ENCODE assay signal across 19 cellular contexts in genomic region chr16:87658564-87659225, GRCh38. TPM values are rescaled to one million over a fixed set of nuclear protein-coding genes. Genes with fewer than 3 reads are reported as not detected.
"Had no signal": no experiment of that assay in that cellular context is flagged by ENCODE, and none has a peak within 500 bp of the region (broad histone marks: within the 10 kb centered on the region; RNA-seq: fewer than 3 reads in every experiment).

No MANE protein-coding gene starts in this region.

- H3K4me3 ChIP-seq: breast epithelium, heart left ventricle, lower lobe of right lung, ovary, thoracic aorta had no signal

- H3K4me1 ChIP-seq: breast epithelium, heart left ventricle, lower lobe of right lung had no signal

- H3K9me3 ChIP-seq: lower lobe of right lung, thoracic aorta had no signal

- H3K4me1 Mint-ChIP-seq: neural crest cell had no signal

- ATAC-seq: heart left ventricle, left cardiac atrium, lower lobe of right lung, sciatic nerve had no signal

- H3K9me3 Mint-ChIP-seq: activated CD4-positive, alpha-beta T cell treated with anti-CD3 and anti-CD28 coated beads, Interleukin-2, amount 10 ng/mL, durations not matched to agents 7 days and 5 days had no signal

- H3K27me3 ChIP-seq: ovary had no signal

- H3K27ac ChIP-seq: breast epithelium, heart left ventricle, lower lobe of right lung, ovary, thoracic aorta had no signal

- H3K36me3 ChIP-seq: breast epithelium, heart left ventricle, lower lobe of right lung, ovary, thoracic aorta had no signal

- H3K27me3 Mint-ChIP-seq: activated CD4-positive, alpha-beta T cell treated with anti-CD3 and anti-CD28 coated beads, Interleukin-2, amount 10 ng/mL, durations not matched to agents 7 days and 5 days had no signal

- H3K4me3 Mint-ChIP-seq: activated CD4-positive, alpha-beta T cell treated with anti-CD3 and anti-CD28 coated beads, Interleukin-2, amount 10 ng/mL, durations not matched to agents 7 days and 5 days; neural crest cell had no signal

- H3K27ac Mint-ChIP-seq: activated CD4-positive, alpha-beta T cell treated with anti-CD3 and anti-CD28 coated beads, Interleukin-2, amount 10 ng/mL, durations not matched to agents 7 days and 5 days had no signal

- DNase-seq: activated CD4-positive, alpha-beta T cell treated with anti-CD3 and anti-CD28 coated beads, Interleukin-2, amount 10 ng/mL, durations not matched to agents 7 days and 5 days; activated CD4-positive, CD25-positive, alpha-beta regulatory T cell; activated naive CD4-positive, alpha-beta T cell treated with Interleukin-2 at 50 U/mL for 16 hours; aorta; cerebellar nuclear complex; effector CD8-positive, alpha-beta T cell; foreskin melanocyte; heart left ventricle; left cardiac atrium; lower lobe of right lung; ovary; stimulated activated CD4-positive, alpha-beta T cell treated with anti-CD3 and anti-CD28 coated beads, Interleukin-12 subunit alpha, Interleukin-12 subunit beta, amount 100 ng/mL, for 4 hours; stimulated activated CD4-positive, alpha-beta T cell treated with anti-CD3 and anti-CD28 coated beads, Interleukin-2, amount 100 ng/mL, for 24 hours had no signal

RNA-seq across cellular contexts. Expression of gene JPH3, which starts 56.4 kb away (rescaled TPM):
- total RNA-seq: activated CD4-positive, alpha-beta T cell treated with anti-CD3 and anti-CD28 coated beads, Interleukin-2, amount 10 ng/mL, durations not matched to agents 7 days and 5 days; fibroblast of lung; T-helper 2 cell treated with Interferon-gamma antibody and Interleukin-4, amounts not matched to agents 100 ng/mL and 5 ng/mL, for 36 hours; thoracic aorta had no signal
- polyA plus RNA-seq: aorta had no signal
